ENCODE assay signal across 23 cellular contexts in the genomic region with DNA sequence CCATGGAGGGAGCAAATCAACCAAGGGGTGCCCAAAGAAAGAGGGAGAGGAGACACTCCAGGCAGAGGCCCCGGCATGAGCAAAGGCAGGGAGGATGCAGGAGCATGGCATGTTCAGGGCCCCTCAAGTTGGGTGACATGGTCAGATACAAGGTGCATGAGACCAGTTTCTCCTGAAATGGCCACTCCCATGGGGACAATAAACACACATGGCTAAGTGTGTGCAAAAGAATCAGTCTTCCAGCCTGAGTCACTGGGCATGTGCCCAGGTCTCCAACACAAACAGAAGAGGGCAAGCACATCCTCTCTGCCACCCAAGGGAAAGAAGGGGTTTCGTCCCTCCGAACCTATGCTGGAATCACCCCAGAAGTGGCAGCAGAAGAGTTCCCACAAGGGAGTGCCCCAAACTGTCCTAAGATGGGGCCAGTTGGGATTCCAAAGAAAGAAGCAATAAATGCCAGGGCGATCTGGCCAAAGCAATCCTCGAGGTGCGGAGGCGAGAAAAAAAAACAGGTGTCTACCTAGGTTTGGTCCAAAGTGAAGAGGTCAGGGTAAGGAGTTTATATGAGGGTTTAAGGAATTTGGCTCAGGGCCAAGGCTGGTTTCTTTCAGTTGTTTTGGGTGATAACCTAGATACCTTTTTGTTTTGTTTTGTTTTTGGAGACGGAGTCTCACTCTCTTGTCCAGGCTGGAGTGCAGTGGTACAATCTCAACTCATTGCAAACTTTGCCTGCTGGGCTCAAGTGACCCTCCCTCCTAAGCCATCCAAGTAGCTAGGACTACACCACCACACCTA. TPM values are rescaled to one million over a fixed set of nuclear protein-coding genes. Genes with fewer than 3 reads are reported as not detected.
DNase-seq lines count a peak whose midpoint lies in the region; ATAC-seq, FAIRE-seq and TF ChIP-seq lines count a peak whose summit lies in the region.
"Had no signal": no experiment of that assay in that cellular context is flagged by ENCODE, and none has a peak within 500 bp of the region (broad histone marks: within the 10 kb centered on the region; RNA-seq: fewer than 3 reads in every experiment).

No MANE protein-coding gene starts in this region.

- FAIRE-seq in HepG2 (lab: Jason Lieb, UNC) = no peak

- in situ Hi-C loops in HepG2 (cut with HindIII; ENCODE audit: extremely low pct_ligation_motif_present, low pct_unique_long_range_greater_than_20kb) (no loop called here), G401 (cut with HindIII; ENCODE audit: low sequenced_read_pairs) (no loop called here)

- CTCF ChIA-PET in HepG2 (lab: Yijun Ruan, JAX; ENCODE audit: low intra/inter-chr PET ratio, low total read pairs) = no interaction called here

- H3K27me3 ChIP-seq in stomach (no peaks in the 10 kb centered on the region), HepG2 (ENCODE audit: control insufficient read depth in 1 of 2, insufficient read depth in 2 of 2, low read length in 2 of 2) (no peaks in the 10 kb centered on the region)
- H3K27me3 ChIP-seq: BLaER1 treated with 17β-estradiol and CSF1 and Interleukin-3, amounts not matched to agents 10 nM and 100 nM had no signal

- H3K36me3 ChIP-seq in stomach (peaks cover 5 to 42% (median 31%) of the 10 kb centered on the region in 4 donors), HepG2 (replicated peaks in 1 of 2; ENCODE audit: control insufficient read depth in 1 of 2, insufficient read depth in 2 of 2, low read length in 2 of 2) (peaks cover 2 to 16% of the 10 kb centered on the region in 2 experiments; a peak in 3 of 5 replicates)

- no peak for TF ChIP-seq EP300 in stomach (IDR thresholded peaks at IDR 0.05)
- no peak for TF ChIP-seq EP300 in HepG2 (IDR thresholded peaks at IDR 0.05; ENCODE audit: low read depth in 2 of 2, low read length in 2 of 2)
- no peak for TF ChIP-seq EP300 in HepG2 (CRISPR knock-in tag; IDR thresholded peaks at IDR 0.05; ENCODE audit: borderline replicate concordance)

- H2AFZ ChIP-seq in HepG2 (ENCODE audit: low read length) = no peak overlapping the region

- peak overlapping the region; percentile 8 for H3K27ac Mint-ChIP-seq in activated CD4-positive, alpha-beta T cell treated with anti-CD3 and anti-CD28 coated beads, Interleukin-2, amount 10 ng/mL, durations not matched to agents 24 days and 14 days
- H3K27ac Mint-ChIP-seq: activated CD4-positive, alpha-beta memory T cell treated with anti-CD3 and anti-CD28 coated beads for 36 hours; activated naive CD4-positive, alpha-beta T cell treated with anti-CD3 and anti-CD28 coated beads, Interleukin-2, amount 50 U/mL, for 24 hours; natural killer cell had no signal

- H3K79me2 ChIP-seq in HepG2 (ENCODE audit: insufficient read depth, low read length) = no peaks in the 10 kb centered on the region

- no peak overlapping the region for H3K4me3 Mint-ChIP-seq in activated CD4-positive, alpha-beta T cell treated with anti-CD3 and anti-CD28 coated beads, Interleukin-2, amount 10 ng/mL, durations not matched to agents 24 days and 14 days
- H3K4me3 Mint-ChIP-seq: activated CD4-positive, alpha-beta memory T cell treated with anti-CD3 and anti-CD28 coated beads for 36 hours; activated naive CD4-positive, alpha-beta T cell treated with anti-CD3 and anti-CD28 coated beads, Interleukin-2, amount 50 U/mL, for 24 hours; effector memory CD8-positive, alpha-beta T cell; natural killer cell had no signal

- POLR2A ChIA-PET in HepG2 (lab: Yijun Ruan, JAX) = no interaction called here

- no peak overlapping the region for H3K4me3 ChIP-seq in stomach
- H3K4me3 ChIP-seq in HepG2 (replicated peaks in 1 of 3; ENCODE audit: insufficient read depth in 1 of 3, low read depth in 2 of 3, low read length in 3 of 3) = no peak overlapping the region
- H3K4me3 ChIP-seq: BLaER1 treated with 17β-estradiol and CSF1 and Interleukin-3, amounts not matched to agents 10 nM and 100 nM had no signal

- H3K4me1 ChIP-seq in stomach (peaks cover 0 to 27% (median 10%) of the 10 kb centered on the region in 4 donors), HepG2 (ENCODE audit: insufficient read depth, low read length) (peaks cover 6% of the 10 kb centered on the region; the same call in 1 of the 2 replicates)

- H4K20me1 ChIP-seq in HepG2 (ENCODE audit: insufficient read depth, low read length) = no peaks in the 10 kb centered on the region

- no peak overlapping the region for H3K4me2 ChIP-seq in HepG2 (ENCODE audit: low read depth, low read length)

- TF ChIP-seq CTCF in stomach (IDR thresholded peaks at IDR 0.05) (no peak), HepG2 (CRISPR knock-in tag; IDR thresholded peaks at IDR 0.05) (no peak)

- 89 to 95% (median 92%) methylated on average over 8 of the region's 8 CpGs for WGBS in stomach, 5 donors
- WGBS in HepG2 (ENCODE audit: low lambda C conversion rate) = 98% methylated on average over 8 of the region's 8 CpGs

- no peaks in the 10 kb centered on the region for H3K27me3 Mint-ChIP-seq in activated CD4-positive, alpha-beta T cell treated with anti-CD3 and anti-CD28 coated beads, Interleukin-2, amount 10 ng/mL, durations not matched to agents 24 days and 14 days
- H3K27me3 Mint-ChIP-seq: activated CD4-positive, alpha-beta memory T cell treated with anti-CD3 and anti-CD28 coated beads for 36 hours; activated naive CD4-positive, alpha-beta T cell treated with anti-CD3 and anti-CD28 coated beads, Interleukin-2, amount 50 U/mL, for 24 hours; effector memory CD8-positive, alpha-beta T cell had no signal

- no peak for TF ChIP-seq RAD21 in HepG2 (CRISPR knock-in tag; IDR thresholded peaks at IDR 0.05)

- ATAC-seq in esophagus mucosa (peak; percentile 69), HepG2 (no peak)
- ATAC-seq: effector memory CD8-positive, alpha-beta T cell; natural killer cell; Right ventricle myocardium inferior had no signal

- no peak for DNase-seq in activated CD4-positive, alpha-beta T cell treated with anti-CD3 and anti-CD28 coated beads, Interleukin-2, amount 10 ng/mL, durations not matched to agents 24 days and 14 days
- no peak for DNase-seq in activated CD4-positive, alpha-beta T cell treated with anti-CD3 and anti-CD28 coated beads for 48 hours
- DNase-seq in stomach (peak; percentile 25), HepG2 (ENCODE audit: low spot score) (no peak), G401 (ENCODE audit: low spot score) (no peak)
- DNase-seq: 8988T; activated CD4-positive, alpha-beta memory T cell treated with anti-CD3 and anti-CD28 coated beads for 36 hours; effector memory CD8-positive, alpha-beta T cell; hypothalamus; Karpas-422; kidney glomerular epithelial cell; mesenchymal stem cell; natural killer cell; NCI-H1092 treated with DMSO at 0.1 percent for 48 hours; NCI-H2107; NCI-H524; stimulated activated CD4-positive, alpha-beta T cell treated with anti-CD3 and anti-CD28 coated beads, Interleukin-4, amount 100 ng/mL, for 1 hour; SW 1271 had no signal

- TF ChIP-seq POLR2A in stomach (IDR thresholded peaks at IDR 0.05) (no peak), HepG2 (IDR thresholded peaks at IDR 0.05; ENCODE audit: insufficient read depth in 1 of 2, low read depth in 2 of 2, low read length in 2 of 2) (no peak)

- H3K9me3 ChIP-seq in stomach = no peaks in the 10 kb centered on the region
- H3K9me3 ChIP-seq in HepG2 (ENCODE audit: low read length) = no peaks in the 10 kb centered on the region
- H3K9me3 ChIP-seq: BLaER1 treated with 17β-estradiol and CSF1 and Interleukin-3, amounts not matched to agents 10 nM and 100 nM had no signal

- H3K36me3 Mint-ChIP-seq in activated CD4-positive, alpha-beta T cell treated with anti-CD3 and anti-CD28 coated beads, Interleukin-2, amount 10 ng/mL, durations not matched to agents 24 days and 14 days (ENCODE audit: low read depth) = peaks cover 39% of the 10 kb centered on the region
- H3K36me3 Mint-ChIP-seq: natural killer cell had no signal

- intact Hi-C loops in activated CD4-positive, alpha-beta T cell treated with anti-CD3 and anti-CD28 coated beads, Interleukin-2, amount 10 ng/mL, durations not matched to agents 24 days and 14 days (cut with micrococcal nuclease) = no loop called here
- intact Hi-C loops in stomach (cut with DNase I; ENCODE audit: low total_unique reads) (no loop called here), HepG2 (cut with micrococcal nuclease; ENCODE audit: unreplicated experiment) (no loop called here)

- no peak overlapping the region for H3K27ac ChIP-seq in stomach
- no peak overlapping the region for H3K27ac ChIP-seq in HepG2 (ENCODE audit: extremely low read length, insufficient read depth, low read length)
- H3K27ac ChIP-seq: BLaER1 treated with 17β-estradiol and CSF1 and Interleukin-3, amounts not matched to agents 10 nM and 100 nM had no signal

- H3K9me3 Mint-ChIP-seq in activated CD4-positive, alpha-beta T cell treated with anti-CD3 and anti-CD28 coated beads, Interleukin-2, amount 10 ng/mL, durations not matched to agents 24 days and 14 days = no peaks in the 10 kb centered on the region
- H3K9me3 Mint-ChIP-seq: activated CD4-positive, alpha-beta memory T cell treated with anti-CD3 and anti-CD28 coated beads for 36 hours; activated naive CD4-positive, alpha-beta T cell treated with anti-CD3 and anti-CD28 coated beads, Interleukin-2, amount 50 U/mL, for 24 hours; effector memory CD8-positive, alpha-beta T cell; natural killer cell had no signal

- no peak overlapping the region for H3K9ac ChIP-seq in HepG2 (ENCODE audit: insufficient read depth, low read depth, low read length)
- H3K9ac ChIP-seq: BLaER1 treated with 17β-estradiol and CSF1 and Interleukin-3, amounts not matched to agents 10 nM and 100 nM had no signal

- peaks cover 25% of the 10 kb centered on the region for H3K4me1 Mint-ChIP-seq in activated CD4-positive, alpha-beta T cell treated with anti-CD3 and anti-CD28 coated beads, Interleukin-2, amount 10 ng/mL, durations not matched to agents 24 days and 14 days

- no TSS peak for BruUV-seq in HepG2 (replicated peaks; lab: Mats Ljungman, UMichigan)

RNA-seq across cellular contexts. Expression of gene CASP9, which starts 13.2 kb away (rescaled TPM):
- total RNA-seq in activated CD4-positive, alpha-beta T cell treated with anti-CD3 and anti-CD28 coated beads, Interleukin-2, amount 10 ng/mL, durations not matched to agents 24 days and 14 days = 15.7 and 17.3 TPM in 2 replicates
- total RNA-seq in esophagus mucosa = 10.1 TPM
- total RNA-seq in stomach = 100 to 1,000 TPM in 1 of 5 donors, 10 to 100 TPM in 2, 1 to 10 TPM in 2; 8.3 to 125 (median 23.9) TPM
- polyA plus RNA-seq in stomach = 10 to 100 TPM in 2 of 3 donors, 1 to 10 TPM in 1; 9.5 to 16.6 (median 16.0) TPM
- 8.5 and 12.3 TPM in 2 replicates for total RNA-seq in HepG2 (2016; rRNA removed; fragmentation: Illumina TruSeq; extraction: Trizol)
- total RNA-seq in HepG2 (2016; cell fraction: cytosol; rRNA removed; fragmentation: Illumina TruSeq; extraction: Trizol; ENCODE audit: low read depth) = 1.1 and 1.3 TPM in 2 replicates
- 10.1 and 11.4 TPM in 2 replicates for total RNA-seq in HepG2 (2016; cell fraction: insoluble cytoplasmic fraction; rRNA removed; fragmentation: Illumina TruSeq; extraction: Trizol)
- 3.7 and 4.1 TPM in 2 replicates for total RNA-seq in HepG2 (2016; cell fraction: membrane; rRNA removed; fragmentation: Illumina TruSeq; extraction: Trizol)
- 4.9 and 5.2 TPM in 2 replicates for total RNA-seq in HepG2 (2016; cell fraction: nucleus; rRNA removed; fragmentation: Illumina TruSeq; extraction: Trizol)
- polyA plus RNA-seq in HepG2 (2011; rRNA removed) = 11.5 and 13.1 TPM in 2 replicates
- 10.4 and 11.1 TPM in 2 replicates for polyA plus RNA-seq in HepG2 (2011; cell fraction: cytosol; rRNA removed)
- 24.0 and 32.3 TPM in 2 replicates for polyA plus RNA-seq in HepG2 (2011; cell fraction: nucleus; rRNA removed)
- 4.9 and 7.1 TPM in 2 replicates for polyA plus RNA-seq in HepG2 (2012)
- 1.5 and 1.9 TPM in 2 replicates for polyA plus RNA-seq in HepG2 (2016; cell fraction: cytosol; fragmentation: Illumina TruSeq; extraction: Trizol; ENCODE audit: low read depth)
- 11.9 and 12.9 TPM in 2 replicates for polyA plus RNA-seq in HepG2 (2016; cell fraction: insoluble cytoplasmic fraction; fragmentation: Illumina TruSeq; extraction: Trizol; ENCODE audit: low read depth)
- polyA plus RNA-seq in HepG2 (2016; cell fraction: membrane; fragmentation: Illumina TruSeq; extraction: Trizol; ENCODE audit: low read depth) = 3.7 and 4.2 TPM in 2 replicates
- polyA plus RNA-seq in HepG2 (2016; cell fraction: nucleus; fragmentation: Illumina TruSeq; extraction: Trizol; ENCODE audit: insufficient read depth, low read depth) = 12.8 and 13.5 TPM in 2 replicates
- 14.4 and 219 TPM in 2 replicates for polyA minus RNA-seq in HepG2 (2011; rRNA and poly(A)+ RNA removed; ENCODE audit: low replicate concordance)
- polyA minus RNA-seq in HepG2 (2011; cell fraction: cytosol; rRNA and poly(A)+ RNA removed) = 6.1 and 6.7 TPM in 2 replicates
- polyA minus RNA-seq in HepG2 (2011; cell fraction: nucleus; rRNA and poly(A)+ RNA removed) = 5.2 and 6.5 TPM in 2 replicates
- total RNA-seq in G401 (2014; rRNA removed; shearing (Covaris generic)) = 12.3 and 15.6 TPM in 2 replicates

RNA-seq across cellular contexts. Expression of gene DNAJC16, which starts 15.8 kb away (rescaled TPM):
- total RNA-seq in activated CD4-positive, alpha-beta T cell treated with anti-CD3 and anti-CD28 coated beads, Interleukin-2, amount 10 ng/mL, durations not matched to agents 24 days and 14 days = 15.4 and 16.3 TPM in 2 replicates
- 19.8 TPM for total RNA-seq in esophagus mucosa
- total RNA-seq in stomach = 10 to 100 TPM in 4 of 5 donors, 1 to 10 TPM in 1; 2.9 to 26.4 (median 21.7) TPM
- 1 to 10 TPM; 1.8 to 3.8 (median 2.6) TPM for polyA plus RNA-seq in stomach
- 10.7 and 15.4 TPM in 2 replicates for total RNA-seq in HepG2 (2016; rRNA removed; fragmentation: Illumina TruSeq; extraction: Trizol)
- total RNA-seq in HepG2 (2016; cell fraction: cytosol; rRNA removed; fragmentation: Illumina TruSeq; extraction: Trizol; ENCODE audit: low read depth) = 7.3 and 7.8 TPM in 2 replicates
- total RNA-seq in HepG2 (2016; cell fraction: insoluble cytoplasmic fraction; rRNA removed; fragmentation: Illumina TruSeq; extraction: Trizol) = 7.8 and 13.6 TPM in 2 replicates
- 5.1 and 5.5 TPM in 2 replicates for total RNA-seq in HepG2 (2016; cell fraction: membrane; rRNA removed; fragmentation: Illumina TruSeq; extraction: Trizol)
- total RNA-seq in HepG2 (2016; cell fraction: nucleus; rRNA removed; fragmentation: Illumina TruSeq; extraction: Trizol) = 15.6 and 16.7 TPM in 2 replicates
- 11.4 and 11.7 TPM in 2 replicates for polyA plus RNA-seq in HepG2 (2011; rRNA removed)
- polyA plus RNA-seq in HepG2 (2011; cell fraction: cytosol; rRNA removed) = 3.9 and 5.8 TPM in 2 replicates
- polyA plus RNA-seq in HepG2 (2011; cell fraction: nucleus; rRNA removed) = 7.8 and 8.8 TPM in 2 replicates
- polyA plus RNA-seq in HepG2 (2012) = 12.0 and 15.5 TPM in 2 replicates
- polyA plus RNA-seq in HepG2 (2016; cell fraction: cytosol; fragmentation: Illumina TruSeq; extraction: Trizol; ENCODE audit: low read depth) = 0.53 and 0.67 TPM in 2 replicates
- 6.7 and 7.3 TPM in 2 replicates for polyA plus RNA-seq in HepG2 (2016; cell fraction: insoluble cytoplasmic fraction; fragmentation: Illumina TruSeq; extraction: Trizol; ENCODE audit: low read depth)
- 1.7 and 3.2 TPM in 2 replicates for polyA plus RNA-seq in HepG2 (2016; cell fraction: membrane; fragmentation: Illumina TruSeq; extraction: Trizol; ENCODE audit: low read depth)
- 19.2 and 21.4 TPM in 2 replicates for polyA plus RNA-seq in HepG2 (2016; cell fraction: nucleus; fragmentation: Illumina TruSeq; extraction: Trizol; ENCODE audit: insufficient read depth, low read depth)
- 20.6 and 25.6 TPM in 2 replicates for polyA minus RNA-seq in HepG2 (2011; rRNA and poly(A)+ RNA removed; ENCODE audit: low replicate concordance)
- polyA minus RNA-seq in HepG2 (2011; cell fraction: cytosol; rRNA and poly(A)+ RNA removed) = 12.1 and 19.7 TPM in 2 replicates
- 14.9 and 20.4 TPM in 2 replicates for polyA minus RNA-seq in HepG2 (2011; cell fraction: nucleus; rRNA and poly(A)+ RNA removed)
- 3.4 and 19.1 TPM in 2 replicates for total RNA-seq in G401 (2014; rRNA removed; shearing (Covaris generic))

RNA-seq across cellular contexts. Expression of gene CELA2B, which starts 34.9 kb away (rescaled TPM):
- total RNA-seq in activated CD4-positive, alpha-beta T cell treated with anti-CD3 and anti-CD28 coated beads, Interleukin-2, amount 10 ng/mL, durations not matched to agents 24 days and 14 days = not detected in 2 replicates
- total RNA-seq in esophagus mucosa = not detected
- not detected for total RNA-seq in stomach
- polyA plus RNA-seq in stomach = not detected
- not detected in 2 replicates for total RNA-seq in HepG2 (2016; rRNA removed; fragmentation: Illumina TruSeq; extraction: Trizol)
- not detected in 2 replicates for total RNA-seq in HepG2 (2016; cell fraction: cytosol; rRNA removed; fragmentation: Illumina TruSeq; extraction: Trizol; ENCODE audit: low read depth)
- not detected in 2 replicates for total RNA-seq in HepG2 (2016; cell fraction: insoluble cytoplasmic fraction; rRNA removed; fragmentation: Illumina TruSeq; extraction: Trizol)
- total RNA-seq in HepG2 (2016; cell fraction: membrane; rRNA removed; fragmentation: Illumina TruSeq; extraction: Trizol) = not detected in 2 replicates
- total RNA-seq in HepG2 (2016; cell fraction: nucleus; rRNA removed; fragmentation: Illumina TruSeq; extraction: Trizol) = not detected in 2 replicates
- not detected in 2 replicates for polyA plus RNA-seq in HepG2 (2011; rRNA removed)
- not detected in 2 replicates for polyA plus RNA-seq in HepG2 (2011; cell fraction: cytosol; rRNA removed)
- not detected in 2 replicates for polyA plus RNA-seq in HepG2 (2011; cell fraction: nucleus; rRNA removed)
- polyA plus RNA-seq in HepG2 (2012) = not detected in 2 replicates
- polyA plus RNA-seq in HepG2 (2016; cell fraction: cytosol; fragmentation: Illumina TruSeq; extraction: Trizol; ENCODE audit: low read depth) = not detected in 2 replicates
- not detected in 2 replicates for polyA plus RNA-seq in HepG2 (2016; cell fraction: insoluble cytoplasmic fraction; fragmentation: Illumina TruSeq; extraction: Trizol; ENCODE audit: low read depth)
- not detected in 2 replicates for polyA plus RNA-seq in HepG2 (2016; cell fraction: membrane; fragmentation: Illumina TruSeq; extraction: Trizol; ENCODE audit: low read depth)
- polyA plus RNA-seq in HepG2 (2016; cell fraction: nucleus; fragmentation: Illumina TruSeq; extraction: Trizol; ENCODE audit: insufficient read depth, low read depth) = not detected in 2 replicates
- not detected in 2 replicates for polyA minus RNA-seq in HepG2 (2011; rRNA and poly(A)+ RNA removed; ENCODE audit: low replicate concordance)
- polyA minus RNA-seq in HepG2 (2011; cell fraction: cytosol; rRNA and poly(A)+ RNA removed) = not detected in 2 replicates
- not detected in 2 replicates for polyA minus RNA-seq in HepG2 (2011; cell fraction: nucleus; rRNA and poly(A)+ RNA removed)
- total RNA-seq in G401 (2014; rRNA removed; shearing (Covaris generic)) = not detected in 2 replicates
- total RNA-seq: activated CD4-positive, alpha-beta memory T cell treated with anti-CD3 and anti-CD28 coated beads for 36 hours; natural killer cell; Right ventricle myocardium inferior had no signal

RNA-seq across cellular contexts. Expression of gene CELA2A, which starts 54.3 kb away (rescaled TPM):
- total RNA-seq in activated CD4-positive, alpha-beta T cell treated with anti-CD3 and anti-CD28 coated beads, Interleukin-2, amount 10 ng/mL, durations not matched to agents 24 days and 14 days = not detected in 2 replicates
- total RNA-seq in esophagus mucosa (0.36 TPM), stomach (under 1 TPM in 1 of 5 donors, not detected in 4; 0.55 TPM), HepG2 (2016; rRNA removed; fragmentation: Illumina TruSeq; extraction: Trizol) (not detected in 2 replicates)
- polyA plus RNA-seq in stomach (1 to 10 TPM in 2 of 3 donors, under 1 TPM in 1; 0.43 to 3.1 (median 1.6) TPM), HepG2 (2011; rRNA removed) (not detected in 2 replicates)
- not detected in 2 replicates for total RNA-seq in HepG2 (2016; cell fraction: cytosol; rRNA removed; fragmentation: Illumina TruSeq; extraction: Trizol; ENCODE audit: low read depth)
- not detected in 2 replicates for total RNA-seq in HepG2 (2016; cell fraction: insoluble cytoplasmic fraction; rRNA removed; fragmentation: Illumina TruSeq; extraction: Trizol)
- total RNA-seq in HepG2 (2016; cell fraction: membrane; rRNA removed; fragmentation: Illumina TruSeq; extraction: Trizol) = not detected in 2 replicates
- not detected in 2 replicates for total RNA-seq in HepG2 (2016; cell fraction: nucleus; rRNA removed; fragmentation: Illumina TruSeq; extraction: Trizol)
- polyA plus RNA-seq in HepG2 (2011; cell fraction: cytosol; rRNA removed) = not detected in 2 replicates
- not detected in 2 replicates for polyA plus RNA-seq in HepG2 (2011; cell fraction: nucleus; rRNA removed)
- not detected in 2 replicates for polyA plus RNA-seq in HepG2 (2012)
- polyA plus RNA-seq in HepG2 (2016; cell fraction: cytosol; fragmentation: Illumina TruSeq; extraction: Trizol; ENCODE audit: low read depth) = not detected in 2 replicates
- not detected in 2 replicates for polyA plus RNA-seq in HepG2 (2016; cell fraction: insoluble cytoplasmic fraction; fragmentation: Illumina TruSeq; extraction: Trizol; ENCODE audit: low read depth)
- polyA plus RNA-seq in HepG2 (2016; cell fraction: membrane; fragmentation: Illumina TruSeq; extraction: Trizol; ENCODE audit: low read depth) = not detected in 2 replicates
- not detected in 2 replicates for polyA plus RNA-seq in HepG2 (2016; cell fraction: nucleus; fragmentation: Illumina TruSeq; extraction: Trizol; ENCODE audit: insufficient read depth, low read depth)
- not detected in 2 replicates for polyA minus RNA-seq in HepG2 (2011; rRNA and poly(A)+ RNA removed; ENCODE audit: low replicate concordance)
- not detected in 2 replicates for polyA minus RNA-seq in HepG2 (2011; cell fraction: cytosol; rRNA and poly(A)+ RNA removed)
- polyA minus RNA-seq in HepG2 (2011; cell fraction: nucleus; rRNA and poly(A)+ RNA removed) = not detected in 2 replicates
- not detected in 2 replicates for total RNA-seq in G401 (2014; rRNA removed; shearing (Covaris generic))
- total RNA-seq: activated CD4-positive, alpha-beta memory T cell treated with anti-CD3 and anti-CD28 coated beads for 36 hours; natural killer cell; Right ventricle myocardium inferior; skeletal muscle tissue had no signal
